Comparison of ENCODE assay signal across 1 cellular context in genomic region chr11:62839050-62840015, GRCh38.
TF ChIP-seq lines count a peak whose summit lies in the region.

TSS of gene WDR74 (minus strand) at chr11:62839590. CDS start at chr11:62839570, 20 bp downstream.

TF ChIP-seq in HepG2, 621 proteins besides CTCF, POLR2A, EP300 and RAD21 (continued from another document and continues in another):
- TF ChIP-seq ZNF17 (CRISPR knock-in tag; IDR thresholded peaks at IDR 0.05) (no peak), CREBL2 (CRISPR knock-in tag; IDR thresholded peaks at IDR 0.05; ENCODE audit: borderline replicate concordance) (no peak; the same call in 1 of the 2 replicates), ZNF839 (CRISPR knock-in tag; IDR thresholded peaks at IDR 0.05; ENCODE audit: borderline replicate concordance) (0 out of 2 replicates have a peak, but pooled peaks have one; percentile 31), HMG20B (CRISPR knock-in tag; conservative IDR thresholded peaks at IDR 0.05) (no peak), KAT7 (CRISPR knock-in tag; IDR thresholded peaks at IDR 0.05; ENCODE audit: borderline replicate concordance) (no peak; the same call in 1 of the 2 replicates), ZNF615 (CRISPR knock-in tag; IDR thresholded peaks at IDR 0.05; ENCODE audit: borderline replicate concordance) (no peak), KLF16 (CRISPR knock-in tag; IDR thresholded peaks at IDR 0.05) (peak in 1 of 2 experiments; percentile 94; a peak in 2 of 4 replicates), THAP9 (CRISPR knock-in tag; IDR thresholded peaks at IDR 0.05; ENCODE audit: borderline replicate concordance) (peak; percentile 99), ZNF749 (CRISPR knock-in tag; IDR thresholded peaks at IDR 0.05; ENCODE audit: borderline replicate concordance) (no peak), ZNF558 (CRISPR knock-in tag; IDR thresholded peaks at IDR 0.05; ENCODE audit: borderline replicate concordance) (no peak), ZNF501 (CRISPR knock-in tag; IDR thresholded peaks at IDR 0.05) (peak; percentile 83; the same call in 1 of the 2 replicates), ZNF552 (CRISPR knock-in tag; IDR thresholded peaks at IDR 0.05; ENCODE audit: borderline replicate concordance) (no peak), KDM2A (CRISPR knock-in tag; IDR thresholded peaks at IDR 0.05; ENCODE audit: borderline replicate concordance, low read depth) (peak; percentile 97), HOXA3 (CRISPR knock-in tag; IDR thresholded peaks at IDR 0.05) (peak; percentile 99), ZNF574 (CRISPR knock-in tag; IDR thresholded peaks at IDR 0.05) (peak; percentile 94), CERS6 (CRISPR knock-in tag; IDR thresholded peaks at IDR 0.05) (no peak), CCAR2 (optimal IDR thresholded peaks at IDR 0.05; ENCODE audit: low read depth, low read length) (no peak), NR2F6 (IDR thresholded peaks at IDR 0.05) (no peak), NR2F6 (CRISPR knock-in tag; IDR thresholded peaks at IDR 0.05) (peak; percentile 63; the same call in 1 of the 2 replicates), ZNF260 (CRISPR knock-in tag; IDR thresholded peaks at IDR 0.05; ENCODE audit: borderline replicate concordance, low read depth) (no peak), ZNF235 (CRISPR knock-in tag; IDR thresholded peaks at IDR 0.05; ENCODE audit: borderline replicate concordance) (no peak), ZNF883 (CRISPR knock-in tag; IDR thresholded peaks at IDR 0.05; ENCODE audit: not compliant biosample characterization) (no peak), SP5 (CRISPR knock-in tag; IDR thresholded peaks at IDR 0.05; ENCODE audit: borderline replicate concordance, low read depth) (no peak), HNF1A (IDR thresholded peaks at IDR 0.05; ENCODE audit: low read depth) (no peak), HNF1A (CRISPR knock-in tag; IDR thresholded peaks at IDR 0.05; ENCODE audit: borderline replicate concordance) (peak; percentile 68), AGO2 (optimal IDR thresholded peaks at IDR 0.05; ENCODE audit: low read depth, low read length) (peak; percentile 88), ESRRA (CRISPR knock-in tag; IDR thresholded peaks at IDR 0.05; ENCODE audit: low read depth) (no peak), REL (CRISPR knock-in tag; conservative IDR thresholded peaks at IDR 0.05) (no peak), KDM5B (CRISPR knock-in tag; IDR thresholded peaks at IDR 0.05; ENCODE audit: borderline replicate concordance) (no peak; the same call in 1 of the 2 replicates), E2F5 (CRISPR knock-in tag; conservative IDR thresholded peaks at IDR 0.05) (peak; percentile 49; the same call in 1 of the 2 replicates), RNF2 (conservative IDR thresholded peaks at IDR 0.05; ENCODE audit: low read depth) (no peak)
- TF ChIP-seq, protein P1, sequence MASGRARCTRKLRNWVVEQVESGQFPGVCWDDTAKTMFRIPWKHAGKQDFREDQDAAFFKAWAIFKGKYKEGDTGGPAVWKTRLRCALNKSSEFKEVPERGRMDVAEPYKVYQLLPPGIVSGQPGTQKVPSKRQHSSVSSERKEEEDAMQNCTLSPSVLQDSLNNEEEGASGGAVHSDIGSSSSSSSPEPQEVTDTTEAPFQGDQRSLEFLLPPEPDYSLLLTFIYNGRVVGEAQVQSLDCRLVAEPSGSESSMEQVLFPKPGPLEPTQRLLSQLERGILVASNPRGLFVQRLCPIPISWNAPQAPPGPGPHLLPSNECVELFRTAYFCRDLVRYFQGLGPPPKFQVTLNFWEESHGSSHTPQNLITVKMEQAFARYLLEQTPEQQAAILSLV (CRISPR knock-in tag; IDR thresholded peaks at IDR 0.05; ENCODE audit: borderline replicate concordance), result peak; percentile 94; the same call in 1 of the 2 replicates
- TF ChIP-seq, protein P2, sequence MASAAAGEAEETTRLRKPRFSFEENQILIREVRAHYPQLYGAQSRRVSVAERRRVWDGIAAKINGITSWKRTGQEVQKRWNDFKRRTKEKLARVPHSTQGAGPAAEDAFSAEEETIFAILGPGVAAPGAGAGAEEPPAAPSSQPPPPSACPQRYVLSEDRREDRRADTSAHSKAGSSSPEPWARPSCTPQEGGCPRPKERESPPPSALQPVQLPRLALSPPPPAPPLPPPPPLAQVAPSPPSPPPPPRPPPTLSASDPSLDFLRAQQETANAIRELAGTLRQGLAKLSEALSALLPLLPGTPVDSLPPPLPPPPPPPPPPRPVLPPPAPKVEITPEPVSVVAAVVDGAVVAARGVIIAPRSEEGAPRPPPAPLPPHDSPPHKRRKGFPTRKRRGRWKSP (CRISPR knock-in tag; IDR thresholded peaks at IDR 0.05), result no peak
- TF ChIP-seq, protein P3, sequence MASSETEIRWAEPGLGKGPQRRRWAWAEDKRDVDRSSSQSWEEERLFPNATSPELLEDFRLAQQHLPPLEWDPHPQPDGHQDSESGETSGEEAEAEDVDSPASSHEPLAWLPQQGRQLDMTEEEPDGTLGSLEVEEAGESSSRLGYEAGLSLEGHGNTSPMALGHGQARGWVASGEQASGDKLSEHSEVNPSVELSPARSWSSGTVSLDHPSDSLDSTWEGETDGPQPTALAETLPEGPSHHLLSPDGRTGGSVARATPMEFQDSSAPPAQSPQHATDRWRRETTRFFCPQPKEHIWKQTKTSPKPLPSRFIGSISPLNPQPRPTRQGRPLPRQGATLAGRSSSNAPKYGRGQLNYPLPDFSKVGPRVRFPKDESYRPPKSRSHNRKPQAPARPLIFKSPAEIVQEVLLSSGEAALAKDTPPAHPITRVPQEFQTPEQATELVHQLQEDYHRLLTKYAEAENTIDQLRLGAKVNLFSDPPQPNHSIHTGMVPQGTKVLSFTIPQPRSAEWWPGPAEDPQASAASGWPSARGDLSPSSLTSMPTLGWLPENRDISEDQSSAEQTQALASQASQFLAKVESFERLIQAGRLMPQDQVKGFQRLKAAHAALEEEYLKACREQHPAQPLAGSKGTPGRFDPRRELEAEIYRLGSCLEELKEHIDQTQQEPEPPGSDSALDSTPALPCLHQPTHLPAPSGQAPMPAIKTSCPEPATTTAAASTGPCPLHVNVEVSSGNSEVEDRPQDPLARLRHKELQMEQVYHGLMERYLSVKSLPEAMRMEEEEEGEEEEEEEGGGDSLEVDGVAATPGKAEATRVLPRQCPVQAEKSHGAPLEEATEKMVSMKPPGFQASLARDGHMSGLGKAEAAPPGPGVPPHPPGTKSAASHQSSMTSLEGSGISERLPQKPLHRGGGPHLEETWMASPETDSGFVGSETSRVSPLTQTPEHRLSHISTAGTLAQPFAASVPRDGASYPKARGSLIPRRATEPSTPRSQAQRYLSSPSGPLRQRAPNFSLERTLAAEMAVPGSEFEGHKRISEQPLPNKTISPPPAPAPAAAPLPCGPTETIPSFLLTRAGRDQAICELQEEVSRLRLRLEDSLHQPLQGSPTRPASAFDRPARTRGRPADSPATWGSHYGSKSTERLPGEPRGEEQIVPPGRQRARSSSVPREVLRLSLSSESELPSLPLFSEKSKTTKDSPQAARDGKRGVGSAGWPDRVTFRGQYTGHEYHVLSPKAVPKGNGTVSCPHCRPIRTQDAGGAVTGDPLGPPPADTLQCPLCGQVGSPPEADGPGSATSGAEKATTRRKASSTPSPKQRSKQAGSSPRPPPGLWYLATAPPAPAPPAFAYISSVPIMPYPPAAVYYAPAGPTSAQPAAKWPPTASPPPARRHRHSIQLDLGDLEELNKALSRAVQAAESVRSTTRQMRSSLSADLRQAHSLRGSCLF (CRISPR knock-in tag; IDR thresholded peaks at IDR 0.05; ENCODE audit: borderline replicate concordance), result no peak
- TF ChIP-seq, protein P4, sequence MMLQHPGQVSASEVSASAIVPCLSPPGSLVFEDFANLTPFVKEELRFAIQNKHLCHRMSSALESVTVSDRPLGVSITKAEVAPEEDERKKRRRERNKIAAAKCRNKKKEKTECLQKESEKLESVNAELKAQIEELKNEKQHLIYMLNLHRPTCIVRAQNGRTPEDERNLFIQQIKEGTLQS (CRISPR knock-in tag; IDR thresholded peaks at IDR 0.05), result peak; percentile 40; the same call in 1 of the 2 replicates
- TF ChIP-seq, protein P5, sequence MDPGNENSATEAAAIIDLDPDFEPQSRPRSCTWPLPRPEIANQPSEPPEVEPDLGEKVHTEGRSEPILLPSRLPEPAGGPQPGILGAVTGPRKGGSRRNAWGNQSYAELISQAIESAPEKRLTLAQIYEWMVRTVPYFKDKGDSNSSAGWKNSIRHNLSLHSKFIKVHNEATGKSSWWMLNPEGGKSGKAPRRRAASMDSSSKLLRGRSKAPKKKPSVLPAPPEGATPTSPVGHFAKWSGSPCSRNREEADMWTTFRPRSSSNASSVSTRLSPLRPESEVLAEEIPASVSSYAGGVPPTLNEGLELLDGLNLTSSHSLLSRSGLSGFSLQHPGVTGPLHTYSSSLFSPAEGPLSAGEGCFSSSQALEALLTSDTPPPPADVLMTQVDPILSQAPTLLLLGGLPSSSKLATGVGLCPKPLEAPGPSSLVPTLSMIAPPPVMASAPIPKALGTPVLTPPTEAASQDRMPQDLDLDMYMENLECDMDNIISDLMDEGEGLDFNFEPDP (CRISPR knock-in tag; conservative IDR thresholded peaks at IDR 0.05), result no peak
